In the genomic region with DNA sequence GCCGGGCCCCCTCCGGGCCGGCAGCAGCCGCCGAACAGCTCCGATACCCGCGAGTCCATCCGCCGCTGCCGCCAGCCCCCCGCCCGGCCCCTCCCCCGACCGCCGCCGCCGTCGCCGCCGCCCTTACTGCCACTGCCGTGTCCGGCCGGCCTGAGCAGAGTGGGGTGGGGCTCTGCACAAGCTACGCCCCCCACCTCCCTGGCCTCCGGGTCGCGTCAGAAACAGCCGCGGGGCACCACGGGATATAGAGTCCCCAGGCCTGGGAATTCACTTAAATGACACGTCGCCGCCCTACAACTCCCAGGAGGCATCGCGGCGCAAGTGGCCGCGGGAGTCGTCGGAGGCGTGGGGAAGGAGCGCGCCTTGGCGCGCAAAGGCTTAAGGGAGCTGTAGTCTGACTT, we compare ENCODE assay signal across 8 cellular contexts. TPM values are rescaled to one million over a fixed set of nuclear protein-coding genes. Genes with fewer than 3 reads are reported as not detected.
A peak's percentile ranks its signal among the peaks of the same experiment; 100 is the strongest.
DNase-seq lines count a peak whose midpoint lies in the region; ATAC-seq and TF ChIP-seq lines count a peak whose summit lies in the region.

Gene GTPBP2 (minus strand): TSS at position 161 of the 401 bp plus-strand sequence. CDS start 102 bp downstream, at position 59.

- H3K36me3 ChIP-seq in DND-41 (ENCODE audit: insufficient read depth, low read length), result peaks cover 37% of the 10 kb centered on the region
- peaks cover 3% of the 10 kb centered on the region; the same call in 1 of the 2 replicates for H3K36me3 ChIP-seq in GM23338 (ENCODE audit: insufficient read depth)

- H3K27me3 ChIP-seq in DND-41 (ENCODE audit: insufficient read depth, low read length, poor library complexity), result no peaks in the 10 kb centered on the region
- H3K27me3 ChIP-seq in GM23338 (ENCODE audit: insufficient read depth), result no peaks in the 10 kb centered on the region

- peaks cover 31% of the 10 kb centered on the region for H3K79me2 ChIP-seq in DND-41 (ENCODE audit: insufficient read depth, low read length)
- H3K79me2 ChIP-seq in GM23338 (replicated peaks; ENCODE audit: insufficient read depth), result peaks cover 19% of the 10 kb centered on the region

- peaks cover 6% of the 10 kb centered on the region for H3K27me3 Mint-ChIP-seq in GM23338 (ENCODE audit: insufficient read depth, low read depth, poor library complexity)
- H3K27me3 Mint-ChIP-seq in activated T-helper 17 cell treated with anti-CD3 and anti-CD28 coated beads, Interleukin-2, amount 50 U/mL, for 72 hours, result no peaks in the 10 kb centered on the region
- H3K27me3 Mint-ChIP-seq in natural killer cell (ENCODE audit: low read depth in 2 of 2), result no peaks in the 10 kb centered on the region

- TF ChIP-seq CTCF in DND-41 (IDR thresholded peaks at IDR 0.05; ENCODE audit: borderline replicate concordance, extremely low read depth, low read length, poor library complexity, severe bottlenecking) (no peak), GM23338 (conservative IDR thresholded peaks at IDR 0.05; ENCODE audit: low read depth in 2 of 2) (no peak), fibroblast of mammary gland (conservative IDR thresholded peaks at IDR 0.05; ENCODE audit: control insufficient read depth, insufficient read depth, low read depth, low read length) (no peak), natural killer cell (IDR thresholded peaks at IDR 0.05) (no peak)

- H3F3A ChIP-seq in GM23338 (replicated peaks; ENCODE audit: low read depth), result 0 out of 2 replicates have a peak, but pooled peaks cover 10% of the 10 kb centered on the region

- H3K4me1 ChIP-seq in DND-41 (ENCODE audit: insufficient read depth, low read length), result peaks cover 33% of the 10 kb centered on the region
- H3K4me1 ChIP-seq in GM23338 (ENCODE audit: insufficient read depth), result no peaks in the 10 kb centered on the region

- H4K20me1 ChIP-seq in DND-41 (ENCODE audit: insufficient read depth, low read length) (peaks cover 11% of the 10 kb centered on the region), GM23338 (replicated peaks; ENCODE audit: insufficient read depth) (peaks cover 7% of the 10 kb centered on the region)

- H3K27ac ChIP-seq in DND-41 (ENCODE audit: low read length) (peak within 1 kb of the TSS; percentile 91), GM23338 (ENCODE audit: low read depth) (peak within 1 kb of the TSS; percentile 91)

- peak within 1 kb of the TSS; percentile 79 for H3K9ac ChIP-seq in DND-41 (ENCODE audit: low read depth, low read length)

- peak; percentile 85 for ATAC-seq in DND-41 (ENCODE audit: insufficient read depth, low read depth)
- ATAC-seq in GM23338, result peak; percentile 87
- peak; percentile 84 for ATAC-seq in activated T-helper 17 cell treated with anti-CD3 and anti-CD28 coated beads, Interleukin-2, amount 50 U/mL, for 72 hours (replicated peaks)
- peak; percentile 89 to 97 (median 89) for ATAC-seq in natural killer cell
- ATAC-seq in stimulated activated naive CD8-positive, alpha-beta T cell treated with anti-CD3 and anti-CD28 coated beads, Interleukin-15, Interleukin-2, amounts not matched to agents 100 U/mL and 50 U/mL, for 24 hours, result peak; percentile 95

- intact Hi-C loops in natural killer cell (cut with micrococcal nuclease), result loop anchor here (2.0 to 5.0 kb wide), 2 partner anchors 52 to 262 kb away; partner anchors contain the start of genes POLH, XPO5 and ZNF318

- peaks cover 11% of the 10 kb centered on the region for H3K4me1 Mint-ChIP-seq in GM23338
- H3K4me1 Mint-ChIP-seq in activated T-helper 17 cell treated with anti-CD3 and anti-CD28 coated beads, Interleukin-2, amount 50 U/mL, for 72 hours, result peaks cover 32% of the 10 kb centered on the region
- peaks cover 23 to 42% of the 10 kb centered on the region in 2 donors for H3K4me1 Mint-ChIP-seq in natural killer cell

- H2AFZ ChIP-seq in DND-41 (ENCODE audit: low read depth, low read length), result peak within 1 kb of the TSS; percentile 79
- peak within 1 kb of the TSS; percentile 91 for H2AFZ ChIP-seq in GM23338

- peak within 1 kb of the TSS; percentile 59 to 70 for H3K4me3 ChIP-seq in DND-41 (ENCODE audit: low read depth in 1 of 2, low read length in 2 of 2)
- peak within 1 kb of the TSS; percentile 86 for H3K4me3 ChIP-seq in GM23338
- H3K4me3 ChIP-seq in fibroblast of mammary gland (ENCODE audit: control insufficient read depth, low read depth, low read length), result peak within 1 kb of the TSS; percentile 96

- peak within 1 kb of the TSS; percentile 100 for H3K27ac Mint-ChIP-seq in GM23338
- H3K27ac Mint-ChIP-seq in activated T-helper 17 cell treated with anti-CD3 and anti-CD28 coated beads, Interleukin-2, amount 50 U/mL, for 72 hours, result peak within 1 kb of the TSS; percentile 97
- peak within 1 kb of the TSS; percentile 92 to 96 for H3K27ac Mint-ChIP-seq in natural killer cell

- no peaks in the 10 kb centered on the region for H3K9me2 ChIP-seq in GM23338 (ENCODE audit: insufficient read depth)

- H3K4me2 ChIP-seq in DND-41 (ENCODE audit: insufficient read depth, low read length) (peak within 1 kb of the TSS; percentile 84), GM23338 (peak within 1 kb of the TSS; percentile 93)

- no peaks in the 10 kb centered on the region for H3K9me3 Mint-ChIP-seq in GM23338
- H3K9me3 Mint-ChIP-seq in activated T-helper 17 cell treated with anti-CD3 and anti-CD28 coated beads, Interleukin-2, amount 50 U/mL, for 72 hours, result no peaks in the 10 kb centered on the region
- H3K9me3 Mint-ChIP-seq in natural killer cell, result no peaks in the 10 kb centered on the region

- H3K9me3 ChIP-seq in DND-41 (ENCODE audit: insufficient read depth, low read length, severe bottlenecking), result no peaks in the 10 kb centered on the region

- H3K4me3 Mint-ChIP-seq in GM23338 (peak within 1 kb of the TSS; percentile 96), natural killer cell (peak within 1 kb of the TSS; percentile 97)
- peak within 1 kb of the TSS; percentile 97 for H3K4me3 Mint-ChIP-seq in activated T-helper 17 cell treated with anti-CD3 and anti-CD28 coated beads, Interleukin-2, amount 50 U/mL, for 72 hours

- H3K36me3 Mint-ChIP-seq in GM23338 (ENCODE audit: low read depth), result peaks cover 30% of the 10 kb centered on the region
- peaks cover 45% of the 10 kb centered on the region for H3K36me3 Mint-ChIP-seq in activated T-helper 17 cell treated with anti-CD3 and anti-CD28 coated beads, Interleukin-2, amount 50 U/mL, for 72 hours (ENCODE audit: low read depth)
- H3K36me3 Mint-ChIP-seq in natural killer cell, result no peaks in the 10 kb centered on the region

- peak; percentile 98 for DNase-seq in DND-41
- peak; percentile 100 for DNase-seq in GM23338 (ENCODE audit: low spot score)
- peak; percentile 99 for DNase-seq in LHCN-M2 (ENCODE audit: low read depth)
- peak; percentile 99 for DNase-seq in RPMI8226
- DNase-seq in fibroblast of mammary gland (ENCODE audit: low read depth), result peak; percentile 98
- DNase-seq in natural killer cell, result peak; percentile 92
- DNase-seq in stimulated activated naive CD8-positive, alpha-beta T cell treated with anti-CD3 and anti-CD28 coated beads, Interleukin-15, Interleukin-2, amounts not matched to agents 100 U/mL and 50 U/mL, for 24 hours, result peak; percentile 97

TF ChIP-seq in GM23338, 12 proteins besides CTCF, POLR2A, EP300 and RAD21 (continues in another document):
- TF ChIP-seq EZH2 (IDR thresholded peaks at IDR 0.05; ENCODE audit: low read depth, unreplicated experiment) (no peak), POLR2AphosphoS5 (IDR thresholded peaks at IDR 0.05; ENCODE audit: low read depth) (peak; percentile 13; the same call in 1 of the 2 replicates)
- TF ChIP-seq, protein P1, sequence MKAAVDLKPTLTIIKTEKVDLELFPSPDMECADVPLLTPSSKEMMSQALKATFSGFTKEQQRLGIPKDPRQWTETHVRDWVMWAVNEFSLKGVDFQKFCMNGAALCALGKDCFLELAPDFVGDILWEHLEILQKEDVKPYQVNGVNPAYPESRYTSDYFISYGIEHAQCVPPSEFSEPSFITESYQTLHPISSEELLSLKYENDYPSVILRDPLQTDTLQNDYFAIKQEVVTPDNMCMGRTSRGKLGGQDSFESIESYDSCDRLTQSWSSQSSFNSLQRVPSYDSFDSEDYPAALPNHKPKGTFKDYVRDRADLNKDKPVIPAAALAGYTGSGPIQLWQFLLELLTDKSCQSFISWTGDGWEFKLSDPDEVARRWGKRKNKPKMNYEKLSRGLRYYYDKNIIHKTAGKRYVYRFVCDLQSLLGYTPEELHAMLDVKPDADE (IDR thresholded peaks at IDR 0.05), result peak; percentile 97

RNA-seq across cellular contexts. Expression of gene GTPBP2, which starts in this region (rescaled TPM):
- total RNA-seq in GM23338 (2014; rRNA removed; shearing (Covaris generic)), result 46.4 and 55.9 TPM in 2 replicates
- polyA plus RNA-seq in GM23338 (2016; fragmentation: Nextera tagmentation; extraction: Ambion mirVana), result 14.9 and 17.5 TPM in 2 replicates
- total RNA-seq in LHCN-M2 (2014; rRNA removed), result 44.1 and 45.5 TPM in 2 replicates
- polyA plus RNA-seq in LHCN-M2 (2012), result 27.5 TPM
- total RNA-seq in activated T-helper 17 cell treated with anti-CD3 and anti-CD28 coated beads, Interleukin-2, amount 50 U/mL, for 72 hours, result 10 to 100 TPM; 64.2 to 67.3 TPM
- 10 to 100 TPM; 56.5 to 71.7 (median 69.3) TPM for total RNA-seq in natural killer cell

Comparison
In these comparisons a context has a peak if more than half of its experiments do, and no peak if none do; other contexts are left out.
1. Peak in every context shown above with its lines: DNase-seq, ATAC-seq, H3K4me3 ChIP-seq and H3K27ac ChIP-seq.